ENCODE assay signal across 22 cellular contexts in the genomic region with DNA sequence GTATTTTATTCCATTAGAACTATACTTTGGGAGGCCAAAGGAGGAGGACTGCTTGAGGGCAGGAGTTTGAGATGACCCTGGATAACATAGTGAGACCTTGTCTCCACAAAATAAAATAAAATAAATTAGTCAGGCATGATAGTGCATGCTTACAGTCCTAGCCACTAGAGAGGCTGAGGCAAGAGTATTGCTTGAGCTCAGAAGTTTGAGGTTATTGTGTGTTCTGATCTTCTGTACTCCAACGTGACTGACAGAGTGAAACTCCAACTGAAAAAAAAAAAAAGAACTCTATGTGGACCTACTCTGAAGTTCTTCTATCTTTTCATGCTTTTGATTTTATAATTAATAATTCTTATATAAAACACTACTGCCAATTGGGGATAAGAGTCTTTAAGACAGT.
"Had no signal": no experiment of that assay in that cellular context is flagged by ENCODE, and none has a peak within 500 bp of the region (broad histone marks: within the 10 kb centered on the region; RNA-seq: fewer than 3 reads in every experiment).

No MANE protein-coding gene starts in this region.

- H2AFZ ChIP-seq: parathyroid adenoma had no signal

- H3K4me3 ChIP-seq: lower lobe of right lung, psoas muscle, right lobe of liver, smooth muscle cell, stomach, testis, thyroid gland, transverse colon, upper lobe of left lung had no signal

- H3K4me1 ChIP-seq: lower lobe of right lung, parathyroid adenoma, psoas muscle, right lobe of liver, stomach, testis, thyroid gland, transverse colon, upper lobe of left lung had no signal

- DNase-seq: kidney glomerular epithelial cell; left cardiac atrium; lower lobe of right lung; mammary epithelial cell; mesenchymal stem cell; nucleus accumbens; psoas muscle; right lobe of liver; stimulated activated CD4-positive, alpha-beta T cell treated with anti-CD3 and anti-CD28 coated beads, Interleukin-1b, Interleukin-23, amount 100 ng/mL, for 48 hours; stimulated activated CD4-positive, alpha-beta T cell treated with anti-CD3 and anti-CD28 coated beads, Interleukin-2, amount 100 ng/mL, for 48 hours; stimulated activated CD4-positive, alpha-beta T cell treated with anti-CD3 and anti-CD28 coated beads, Interleukin-4, amount 100 ng/mL, for 4 hours; stimulated activated CD8-positive, alpha-beta memory T cell treated with anti-CD3 and anti-CD28 coated beads, Interleukin-4, amount 100 ng/mL, for 48 hours; stimulated activated naive CD8-positive, alpha-beta T cell treated with anti-CD3 and anti-CD28 coated beads, Interleukin-15, Interleukin-2, amounts not matched to agents 100 U/mL and 50 U/mL, for 24 hours; stomach; testis; thyroid gland; transverse colon; upper lobe of left lung had no signal

- H3K4me2 ChIP-seq: smooth muscle cell had no signal

- H3K79me2 ChIP-seq: parathyroid adenoma had no signal

- H3K27me3 ChIP-seq: right lobe of liver, stomach, testis, thyroid gland, transverse colon, upper lobe of left lung had no signal

- H3K36me3 ChIP-seq: lower lobe of right lung, right lobe of liver, stomach, thyroid gland, transverse colon, upper lobe of left lung had no signal

- H3K27ac ChIP-seq: lower lobe of right lung, parathyroid adenoma, psoas muscle, right lobe of liver, stomach, testis, thyroid gland, transverse colon, upper lobe of left lung had no signal

- H3K9ac ChIP-seq: parathyroid adenoma had no signal

- H3K9me3 ChIP-seq: lower lobe of right lung, psoas muscle, right lobe of liver, testis, thyroid gland, transverse colon, upper lobe of left lung had no signal

- ATAC-seq: left cardiac atrium; left lobe of liver; lower lobe of right lung; psoas muscle; right lobe of liver; stimulated activated memory B cell treated with anti-CD40 and anti-IgM and Interleukin-4, amounts not matched to agents 10 μg/mL and 1 μg/mL and 100 μg/mL, for 72 hours; stimulated activated naive CD8-positive, alpha-beta T cell treated with anti-CD3 and anti-CD28 coated beads, Interleukin-15, Interleukin-2, amounts not matched to agents 100 U/mL and 50 U/mL, for 24 hours had no signal
